Comparison of ENCODE assay signal across 8 cellular contexts in the genomic region with DNA sequence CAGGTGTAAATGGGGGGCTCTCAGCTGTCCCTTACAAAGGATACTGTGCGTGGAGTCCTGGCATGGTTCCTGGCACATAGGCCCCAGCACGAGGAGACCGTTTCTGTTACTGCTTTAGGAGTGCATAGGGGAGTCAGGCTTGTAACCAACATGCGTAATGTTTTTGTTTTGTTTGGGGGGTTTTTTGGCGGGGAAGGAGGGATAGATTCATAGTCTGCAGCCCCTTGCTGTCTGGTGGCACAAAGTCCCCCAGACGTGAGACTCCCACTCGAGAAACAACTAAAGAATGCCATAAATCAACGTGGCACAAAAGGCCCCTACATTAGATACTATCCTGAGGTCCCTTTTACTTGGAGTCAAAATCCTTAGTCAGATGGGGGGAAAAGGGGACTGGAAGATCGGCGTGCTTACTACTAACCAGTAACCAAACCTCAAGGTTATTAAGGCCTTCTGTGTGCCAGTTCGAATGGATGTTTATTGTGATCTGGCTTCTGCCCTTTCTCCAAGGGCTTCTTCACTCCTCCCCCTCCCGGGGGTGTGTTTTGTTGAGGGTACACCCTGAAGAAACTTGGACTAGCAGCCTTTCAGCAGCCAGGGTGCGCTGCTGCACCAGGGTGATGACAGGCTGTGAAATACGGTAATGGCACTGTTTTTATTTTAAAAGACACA. TPM values are rescaled to one million over a fixed set of nuclear protein-coding genes. Genes with fewer than 3 reads are reported as not detected.
DNase-seq lines count a peak whose midpoint lies in the region; ATAC-seq, FAIRE-seq and TF ChIP-seq lines count a peak whose summit lies in the region.

No MANE protein-coding gene starts in this region.

- no peaks in the 10 kb centered on the region for H3K9me3 ChIP-seq in right cardiac atrium (ENCODE audit: control insufficient read depth, low read length)
- H3K9me3 ChIP-seq in uterus = no peaks in the 10 kb centered on the region

- ATAC-seq in HG02642 (IDR thresholded peaks at IDR 0.05; ENCODE audit: poor library complexity, unreplicated experiment) = peak; percentile 38
- ATAC-seq in right cardiac atrium = peak; percentile 56 to 58

- FAIRE-seq in G401.6 (lab: Jason Lieb, UNC) = peak; percentile 93

- DNase-seq in NCI-H1694 (lab: John Stamatoyannopoulos, UW) (peak; percentile 70), T-helper 1 cell (peak; percentile 68 to 88 (median 81)), amygdala (lab: John Stamatoyannopoulos, UW) (peak in 49 of 56 donors; percentile 17 to 88 (median 57)), right cardiac atrium (peak; percentile 85 to 95 (median 91)), putamen (ENCODE audit: low spot score) (peak; percentile 81), uterus (peak; percentile 81 to 82)

- H3K4me1 ChIP-seq in right cardiac atrium (ENCODE audit: control insufficient read depth, insufficient read depth, low read length) (peaks cover 10% of the 10 kb centered on the region), uterus (peaks cover 0 to 14% of the 10 kb centered on the region in 2 donors)

- H3K27me3 ChIP-seq in right cardiac atrium (ENCODE audit: control insufficient read depth, insufficient read depth) (no peaks in the 10 kb centered on the region), uterus (no peaks in the 10 kb centered on the region)

- under 1% methylated on average over 14 of the region's 14 CpGs for WGBS in right cardiac atrium

- H3K4me3 ChIP-seq in right cardiac atrium (ENCODE audit: low read length) = peak overlapping the region; percentile 65
- peak overlapping the region; percentile 67 to 91 for H3K4me3 ChIP-seq in uterus

- intact Hi-C loops in right cardiac atrium (cut with DNase I) (loop anchor here in 3 of 4 donors (5.0 to 10.0 kb wide), 5 partner anchors 242 to 532 kb away; partner anchors contain the start of genes ALKBH2 (in 1 of the 3), SSH1 (in 1 of the 3) and UNG (in 1 of the 3)), uterus (cut with DNase I; ENCODE audit: low total_unique reads) (loop anchor here (5.0 to 10.0 kb wide), 2 partner anchors 54 to 532 kb away; partner anchors contain the start of genes ALKBH2 and UNG)

- H3K27ac ChIP-seq in right cardiac atrium (ENCODE audit: low read length) = peak overlapping the region; percentile 90
- H3K27ac ChIP-seq in uterus = peak overlapping the region; percentile 87 to 92

- TF ChIP-seq CTCF in uterus (IDR thresholded peaks at IDR 0.05) = peak; percentile 76 to 89 (median 85)

- no peak for TF ChIP-seq POLR2A in uterus (IDR thresholded peaks at IDR 0.05)

- H3K36me3 ChIP-seq in uterus = no peaks in the 10 kb centered on the region

RNA-seq across cellular contexts. Expression of gene ISCU, which starts 0.9 kb away (rescaled TPM):
- total RNA-seq in right cardiac atrium = 100 to 1,000 TPM; 276 to 363 (median 303) TPM
- polyA plus RNA-seq in right cardiac atrium = 457 TPM
- 100 to 1,000 TPM in 3 of 4 donors, 10 to 100 TPM in 1; 81.3 to 226 (median 161) TPM for total RNA-seq in uterus

RNA-seq across cellular contexts. Expression of gene SART3, which starts 2.3 kb away (rescaled TPM):
- 10 to 100 TPM; 21.1 to 27.7 (median 25.6) TPM for total RNA-seq in right cardiac atrium
- polyA plus RNA-seq in right cardiac atrium = 14.2 TPM
- 10 to 100 TPM; 16.2 to 86.1 (median 55.7) TPM for total RNA-seq in uterus

RNA-seq across cellular contexts. Expression of gene TMEM119, which starts 34.6 kb away (rescaled TPM):
- total RNA-seq in right cardiac atrium (1 to 10 TPM; 1.8 to 3.5 (median 2.6) TPM), uterus (100 to 1,000 TPM in 1 of 4 donors, 10 to 100 TPM in 2, 1 to 10 TPM in 1; 9.1 to 102 (median 12.4) TPM)
- polyA plus RNA-seq in right cardiac atrium = 3.2 TPM

RNA-seq across cellular contexts. Expression of gene FICD, which starts 48.2 kb away (rescaled TPM):
- 1 to 10 TPM; 2.8 to 7.1 (median 3.2) TPM for total RNA-seq in right cardiac atrium
- 1.8 TPM for polyA plus RNA-seq in right cardiac atrium
- 10 to 100 TPM in 1 of 4 donors, 1 to 10 TPM in 3; 3.5 to 11.5 (median 4.3) TPM for total RNA-seq in uterus

Comparison
In these comparisons a context has a peak if more than half of its experiments do, and no peak if none do; other contexts are left out.
1. Peak in every context shown above with its lines: DNase-seq, ATAC-seq, H3K4me3 ChIP-seq and H3K27ac ChIP-seq.